ENCODE assay signal across 21 cellular contexts in the genomic region with DNA sequence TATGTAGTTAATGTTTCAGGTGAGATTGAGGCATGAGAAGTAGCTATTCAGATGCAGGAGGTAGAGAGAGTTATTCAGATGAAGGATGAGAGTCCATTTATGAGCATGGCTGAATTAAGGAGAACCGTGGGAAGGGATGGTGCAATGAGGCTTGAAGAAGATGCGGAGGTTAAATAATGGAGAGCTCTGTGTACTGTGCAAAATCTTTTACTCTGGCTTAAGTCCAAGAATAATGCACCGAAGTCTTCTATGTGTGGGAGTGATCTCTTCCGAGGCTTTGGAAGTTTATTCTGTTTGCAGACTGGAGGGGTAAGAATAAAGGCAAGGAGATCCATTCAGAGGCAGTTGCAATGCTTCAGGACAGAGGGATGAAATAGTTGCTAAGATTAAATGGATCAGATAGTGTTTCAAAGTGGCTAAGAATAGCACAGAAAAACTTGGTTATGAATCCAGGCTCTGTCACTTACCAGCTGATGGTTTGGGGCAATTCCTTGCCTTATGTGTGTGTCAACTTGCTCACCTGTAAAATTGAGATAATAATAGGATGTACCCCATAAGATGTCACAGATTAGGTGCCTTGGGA.
"Had no signal": no experiment of that assay in that cellular context is flagged by ENCODE, and none has a peak within 500 bp of the region (broad histone marks: within the 10 kb centered on the region; RNA-seq: fewer than 3 reads in every experiment).

No MANE protein-coding gene starts in this region.

- H3K36me3 ChIP-seq: colonic mucosa, gastroesophageal sphincter, heart left ventricle, lower lobe of right lung, neutrophil, sigmoid colon, spleen, upper lobe of left lung had no signal

- ATAC-seq: activated CD4-positive, alpha-beta T cell treated with anti-CD3 and anti-CD28 coated beads for 36 hours; activated naive CD4-positive, alpha-beta T cell treated with anti-CD3 and anti-CD28 coated beads, Interleukin-2, amount 50 U/mL, for 72 hours; gastroesophageal sphincter; heart left ventricle; left colon; lower lobe of right lung; natural killer cell treated with Interleukin-12 subunit alpha and Interleukin-12 subunit beta and Interleukin-15 and Interleukin-18, amount 100 ng/mL, for 72 hours; stimulated activated memory B cell treated with anti-CD40 and anti-IgM and Interleukin-4, amounts not matched to agents 10 μg/mL and 1 μg/mL and 100 μg/mL, for 72 hours; WTC11 had no signal

- H3K27ac ChIP-seq: colonic mucosa, gastroesophageal sphincter, heart left ventricle, lower lobe of right lung, neutrophil, sigmoid colon, spleen, testis, upper lobe of left lung had no signal

- H3K27me3 ChIP-seq: colonic mucosa, gastroesophageal sphincter, heart left ventricle, neutrophil, sigmoid colon, spleen, testis, upper lobe of left lung had no signal

- H3K4me1 ChIP-seq: colonic mucosa, gastroesophageal sphincter, heart left ventricle, lower lobe of right lung, sigmoid colon, spleen, testis, upper lobe of left lung had no signal

- DNase-seq: activated CD4-positive, alpha-beta T cell treated with anti-CD3 and anti-CD28 coated beads for 36 hours; activated CD4-positive, alpha-beta T cell treated with anti-CD3 and anti-CD28 coated beads, Interleukin-2, amount 50 U/mL, for 48 hours; activated gamma-delta T cell treated with Interleukin-2 at 50 U/mL for 16 hours; amniotic stem cell; central memory CD4-positive, alpha-beta T cell; colonic mucosa; heart left ventricle; immature natural killer cell; left colon; lower lobe of right lung; sigmoid colon; spleen; stimulated activated CD4-positive, alpha-beta T cell treated with anti-CD3 and anti-CD28 coated beads, Interleukin-4, amount 100 ng/mL, for 4 hours; testis; upper lobe of left lung had no signal

- H3K4me3 ChIP-seq: colonic mucosa, gastroesophageal sphincter, heart left ventricle, lower lobe of right lung, sigmoid colon, spleen, testis, upper lobe of left lung had no signal

- H3K9me3 ChIP-seq: colonic mucosa, gastroesophageal sphincter, heart left ventricle, lower lobe of right lung, neutrophil, sigmoid colon, testis, upper lobe of left lung had no signal
